Comparison of ENCODE assay signal across 20 cellular contexts in the genomic region with DNA sequence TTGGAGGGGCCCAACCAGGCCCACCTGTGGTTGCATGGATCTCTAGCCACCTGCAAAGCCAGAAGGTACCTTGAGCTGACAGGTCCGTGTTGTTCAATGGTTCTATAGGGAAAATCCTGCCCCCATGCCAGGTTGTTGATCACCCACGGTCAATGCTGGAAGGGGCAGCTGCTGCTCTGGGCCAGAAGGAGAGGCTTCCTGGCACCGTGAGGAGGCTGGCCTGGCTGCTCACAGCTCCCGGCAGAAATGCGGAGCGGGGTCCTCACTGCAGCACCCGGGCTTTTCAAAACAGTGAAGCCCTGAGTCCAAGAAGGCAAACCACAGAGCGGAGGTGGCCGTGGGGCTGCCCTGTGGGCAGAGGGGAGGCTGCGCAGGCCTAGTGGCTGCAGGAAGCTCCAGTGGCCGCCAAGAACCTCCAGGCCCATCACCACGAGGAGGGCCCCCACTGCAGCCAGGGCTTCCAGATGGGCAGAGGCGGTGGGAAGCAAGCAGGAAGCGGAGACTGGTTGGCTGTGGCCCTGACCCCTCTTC. TPM values are rescaled to one million over a fixed set of nuclear protein-coding genes. Genes with fewer than 3 reads are reported as not detected.
DNase-seq lines count a peak whose midpoint lies in the region; ATAC-seq, FAIRE-seq and TF ChIP-seq lines count a peak whose summit lies in the region.
"Had no signal": no experiment of that assay in that cellular context is flagged by ENCODE, and none has a peak within 500 bp of the region (broad histone marks: within the 10 kb centered on the region; RNA-seq: fewer than 3 reads in every experiment).

No MANE protein-coding gene starts in this region.

- CTCF ChIA-PET in RWPE1 (lab: Yijun Ruan, JAX), result interaction anchor here (0.7 to 1.5 kb wide), 2 partner anchors 26 to 46 kb away, joined by 3 to 6 read pairs; no protein-coding TSS in a partner anchor

- intact Hi-C loops in kidney (cut with DNase I) (no loop called here), uterus (cut with DNase I; ENCODE audit: low total_unique reads) (no loop called here)

- in situ Hi-C loops in G401 (cut with HindIII; ENCODE audit: low sequenced_read_pairs), result no loop called here

- H3K36me3 ChIP-seq in kidney (ENCODE audit: control insufficient read depth in 1 of 2, insufficient read depth in 2 of 2, low read length in 2 of 2) (peaks cover 0 to 2% of the 10 kb centered on the region in 2 donors), uterus (no peaks in the 10 kb centered on the region)

- no peak for TF ChIP-seq POLR2A in uterus (IDR thresholded peaks at IDR 0.05)

- peak overlapping the region; percentile 40 for H3K27ac ChIP-seq in RWPE1
- no peak overlapping the region for H3K27ac ChIP-seq in kidney (ENCODE audit: low read depth in 2 of 2, low read length in 2 of 2)
- peak overlapping the region; percentile 5 for H3K27ac ChIP-seq in temporal lobe (ENCODE audit: low read depth, low read length)
- no peak overlapping the region for H3K27ac ChIP-seq in uterus
- H3K27ac ChIP-seq: GM23248 had no signal

- peak; percentile 51 for DNase-seq in G401 (ENCODE audit: low spot score)
- DNase-seq in RWPE1 (ENCODE audit: low spot score), result no peak
- DNase-seq in kidney, result peak; percentile 63
- DNase-seq in EL, result no peak
- DNase-seq in uterus, result no peak
- DNase-seq: ACHN; CD4-positive, alpha-beta memory T cell; DMS153; DMS79; GM23248 had no signal

- TF ChIP-seq CTCF in RWPE1 (conservative IDR thresholded peaks at IDR 0.05; ENCODE audit: low read depth), result no peak
- no peak for TF ChIP-seq CTCF in kidney (IDR thresholded peaks at IDR 0.05; ENCODE audit: borderline replicate concordance, extremely low read depth, insufficient read depth)
- no peak for TF ChIP-seq CTCF in uterus (IDR thresholded peaks at IDR 0.05)

- H3K9ac ChIP-seq in kidney (ENCODE audit: low read length in 2 of 2), result no peak overlapping the region
- H3K9ac ChIP-seq: GM23248 had no signal

- H3K4me3 ChIP-seq in kidney (ENCODE audit: low read length in 2 of 2) (no peak overlapping the region), uterus (no peak overlapping the region)
- H3K4me3 ChIP-seq: GM23248, HAP-1, K562 had no signal

- ATAC-seq in GM18873 (IDR thresholded peaks at IDR 0.05; ENCODE audit: low FRiP score, unreplicated experiment), result no peak
- ATAC-seq: K562 had no signal

- H3K4me1 ChIP-seq in kidney (ENCODE audit: control insufficient read depth in 1 of 2, insufficient read depth in 1 of 2, low read depth in 1 of 2, low read length in 2 of 2), result peaks cover 4 to 6% of the 10 kb centered on the region in 2 donors
- H3K4me1 ChIP-seq in uterus, result no peaks in the 10 kb centered on the region
- H3K4me1 ChIP-seq: HAP-1 had no signal

- POLR2A ChIA-PET in RWPE1 (lab: Yijun Ruan, JAX; ENCODE audit: low non-redundant PET), result no interaction called here

- FAIRE-seq in kidney (lab: Jason Lieb, UNC), result no peak
- FAIRE-seq: A204.1, GM12891, K562 had no signal

- no peaks in the 10 kb centered on the region for H3K27me3 ChIP-seq in uterus

- H3K9me3 ChIP-seq in kidney (ENCODE audit: control insufficient read depth in 1 of 2, low read length in 2 of 2) (no peaks in the 10 kb centered on the region), uterus (no peaks in the 10 kb centered on the region)

RNA-seq across cellular contexts. Expression of a gene that starts 25.0 kb away (rescaled TPM):
- total RNA-seq in G401 (2014; rRNA removed; shearing (Covaris generic)), result 1.2 TPM in 1 of 2 replicates, not detected in the other
- total RNA-seq in kidney (10.3 TPM), temporal lobe (1.2 TPM), uterus (100 to 1,000 TPM in 1 of 4 donors, 10 to 100 TPM in 3; 10.0 to 110 (median 32.9) TPM)
- 7.6 TPM for polyA plus RNA-seq in kidney (ENCODE audit: insufficient read depth, low read depth, low replicate concordance)

RNA-seq across cellular contexts. Expression of a gene that starts 36.3 kb away (rescaled TPM):
- total RNA-seq in G401 (2014; rRNA removed; shearing (Covaris generic)), result 0.34 TPM in 1 of 2 replicates, not detected in the other
- total RNA-seq in kidney, result 0.13 TPM
- 0.17 TPM for polyA plus RNA-seq in kidney (ENCODE audit: insufficient read depth, low read depth, low replicate concordance)
- not detected for total RNA-seq in temporal lobe
- total RNA-seq in uterus, result 1 to 10 TPM in 1 of 4 donors, not detected in 3; 6.6 TPM
- total RNA-seq: CD4-positive, alpha-beta memory T cell; Daoy; GM23248; H4; K562 had no signal
- polyA plus RNA-seq: BJ; CD14-positive monocyte; CD4-positive, alpha-beta memory T cell; GM23248; K562 had no signal

RNA-seq across cellular contexts. Expression of a gene that starts 44.0 kb away (rescaled TPM):
- 5.5 and 10.6 TPM in 2 replicates for total RNA-seq in G401 (2014; rRNA removed; shearing (Covaris generic))
- total RNA-seq in kidney, result 14.7 TPM
- polyA plus RNA-seq in kidney (ENCODE audit: insufficient read depth, low read depth, low replicate concordance), result 4.8 TPM
- total RNA-seq in temporal lobe, result 13.3 TPM
- 10 to 100 TPM in 3 of 4 donors, 1 to 10 TPM in 1; 2.6 to 32.5 (median 20.1) TPM for total RNA-seq in uterus

Comparison
In these comparisons a context has a peak if more than half of its experiments do, and no peak if none do; other contexts are left out.
1. DNase-seq: peak in G401 (single experiment) and kidney (single experiment); none in RWPE1 (single experiment), EL (single experiment) and uterus (0 of 2).
2. H3K27ac ChIP-seq: peak in RWPE1 (single experiment) and temporal lobe (single experiment); none in kidney (0 of 2) and uterus (0 of 2).